In genomic region chr19:55266840-55267239, GRCh38 we compare ENCODE assay signal across 1 cellular context.
TF ChIP-seq lines count a peak whose summit lies in the region.

No MANE protein-coding gene starts in this region.

TF ChIP-seq in K562, 482 proteins besides CTCF, POLR2A, EP300 and RAD21:
- 0 out of 3 replicates have a peak, but pooled peaks of 1 of the 2 experiments have one; percentile 30 for TF ChIP-seq CBX3 (IDR thresholded peaks at IDR 0.05; ENCODE audit: borderline replicate concordance in 1 of 2, low read length in 2 of 2)
- no peak for TF ChIP-seq TCFL5 (CRISPR knock-in tag; conservative IDR thresholded peaks at IDR 0.05)
- TF ChIP-seq RBM25 (IDR thresholded peaks at IDR 0.05; ENCODE audit: low read depth, low read length, severe bottlenecking): peak; percentile 57
- peak; percentile 71 for TF ChIP-seq ZNF146 (CRISPR knock-in tag; IDR thresholded peaks at IDR 0.05; ENCODE audit: unreplicated experiment)
